In genomic region chr4:49129385-49129784, GRCh38 we compare ENCODE assay signal across 3 cellular contexts.
DNase-seq lines count a peak whose midpoint lies in the region; ATAC-seq and TF ChIP-seq lines count a peak whose summit lies in the region.
"Not testable (repeated sequence)": the region's sequence is repeated elsewhere in the genome, so short reads cannot be mapped to it uniquely, and the experiment has no call there.

No MANE protein-coding gene starts in this region.

- H3K27me3 ChIP-seq in upper lobe of left lung; aorta (ENCODE audit: control insufficient read depth in 1 of 2, insufficient read depth in 2 of 2, low read length in 1 of 2): not testable (repeated sequence)

- ATAC-seq in mucosa of descending colon (peak; percentile 23), upper lobe of left lung (ENCODE audit: low FRiP score in 2 of 2) (peak; percentile 49 to 65), aorta (ENCODE audit: low FRiP score) (peak; percentile 62)

- not testable (repeated sequence) for H3K36me3 ChIP-seq in mucosa of descending colon (ENCODE audit: low read depth); upper lobe of left lung; aorta (ENCODE audit: control insufficient read depth in 1 of 2, insufficient read depth in 2 of 2, low read length in 1 of 2)

- no CpG with 5 or more reads among the region's 5 CpGs for WGBS in upper lobe of left lung, 2 donors
- WGBS in aorta, 2 donors, result no CpG with 5 or more reads among the region's 5 CpGs

- not testable (repeated sequence) for H3K27ac ChIP-seq in upper lobe of left lung; aorta (ENCODE audit: low read depth in 1 of 2, low read length in 2 of 2)

- intact Hi-C loops in mucosa of descending colon (cut with DNase I, micrococcal nuclease); aorta (cut with DNase I): not testable (repeated sequence)

- TF ChIP-seq EP300 in upper lobe of left lung (IDR thresholded peaks at IDR 0.05), result not testable (repeated sequence)

- not testable (repeated sequence) for H3K4me1 ChIP-seq in mucosa of descending colon (ENCODE audit: low read depth); upper lobe of left lung; aorta (ENCODE audit: control insufficient read depth in 1 of 2, insufficient read depth in 2 of 2, low read length in 2 of 2)

- not testable (repeated sequence) for TF ChIP-seq POLR2A in upper lobe of left lung (IDR thresholded peaks at IDR 0.05)

- not testable (repeated sequence) for TF ChIP-seq CTCF in mucosa of descending colon (IDR thresholded peaks at IDR 0.05); upper lobe of left lung (IDR thresholded peaks at IDR 0.05)

- not testable (repeated sequence) for H3K4me3 ChIP-seq in mucosa of descending colon; upper lobe of left lung; aorta (ENCODE audit: low read length in 2 of 2)

- H3K9me3 ChIP-seq in mucosa of descending colon; upper lobe of left lung; aorta (ENCODE audit: control insufficient read depth, low read length): not testable (repeated sequence)

- not testable (repeated sequence) for DNase-seq in mucosa of descending colon, upper lobe of left lung, aorta
